18 cellular contexts compared by ENCODE assay signal in the genomic region with DNA sequence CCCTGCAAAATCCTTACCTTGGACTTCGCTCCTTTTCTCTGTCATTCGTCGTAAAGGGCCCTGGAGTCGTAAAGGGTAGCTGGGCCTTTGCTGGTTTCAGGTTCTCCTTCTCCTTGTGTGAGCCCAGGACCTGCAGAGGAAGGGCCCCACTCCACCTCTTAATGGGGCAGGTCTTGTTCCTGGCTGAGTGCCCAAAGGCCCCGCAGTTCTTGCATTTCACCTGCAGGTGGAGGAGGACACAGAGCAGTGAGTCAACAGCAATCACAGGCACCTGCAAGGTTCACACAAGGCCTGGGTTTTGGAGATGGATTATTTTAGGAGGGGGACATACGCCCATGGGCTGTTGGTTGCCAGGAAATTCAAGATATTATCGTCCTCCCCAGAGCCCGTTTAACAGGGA. TPM values are rescaled to one million over a fixed set of nuclear protein-coding genes. Genes with fewer than 3 reads are reported as not detected.
DNase-seq lines count a peak whose midpoint lies in the region; ATAC-seq, FAIRE-seq and TF ChIP-seq lines count a peak whose summit lies in the region.
"Not testable (repeated sequence)": the region's sequence is repeated elsewhere in the genome, so short reads cannot be mapped to it uniquely, and the experiment has no call there.
"Had no signal": no experiment of that assay in that cellular context is flagged by ENCODE, and none has a peak within 500 bp of the region (broad histone marks: within the 10 kb centered on the region; RNA-seq: fewer than 3 reads in every experiment).

No MANE protein-coding gene starts in this region.

- H3F3A ChIP-seq in neural progenitor cell (ENCODE audit: low read depth), result not testable (repeated sequence)

- H3K27ac ChIP-seq in DND-41 (ENCODE audit: low read length); Karpas-422 (ENCODE audit: low read length); WERI-Rb-1; endothelial cell of umbilical vein (ENCODE audit: insufficient read depth, low read depth, low read length); neural progenitor cell: not testable (repeated sequence)

- not testable (repeated sequence) for H3K9ac ChIP-seq in DND-41 (ENCODE audit: low read depth, low read length); Karpas-422 (ENCODE audit: low read length); endothelial cell of umbilical vein (replicated peaks; ENCODE audit: extremely low read depth, insufficient read depth, low read length); neural progenitor cell

- peak; percentile 66 for ATAC-seq in DND-41 (ENCODE audit: insufficient read depth, low read depth)
- ATAC-seq in activated CD8-positive, alpha-beta T cell treated with anti-CD3 and anti-CD28 coated beads for 36 hours, result not testable (repeated sequence)

- TF ChIP-seq CTCF in DND-41 (IDR thresholded peaks at IDR 0.05; ENCODE audit: borderline replicate concordance, extremely low read depth, low read length, poor library complexity, severe bottlenecking); activated CD8-positive, alpha-beta T cell treated with anti-CD3 and anti-CD28 coated beads for 36 hours (IDR thresholded peaks at IDR 0.05); endothelial cell of umbilical vein (IDR thresholded peaks at IDR 0.05; ENCODE audit: extremely low read depth in 1 of 2, insufficient read depth in 1 of 2, low read depth in 1 of 2, low read length in 2 of 2): not testable (repeated sequence)
- TF ChIP-seq CTCF in WERI-Rb-1 (IDR thresholded peaks at IDR 0.05; ENCODE audit: low read depth, low read length) (0 out of 2 replicates have a peak, but pooled peaks have one; percentile 10), neural progenitor cell (IDR thresholded peaks at IDR 0.05) (peak; percentile 5)

- TF ChIP-seq POLR2A in endothelial cell of umbilical vein (IDR thresholded peaks at IDR 0.05; ENCODE audit: low read depth, low read length), result not testable (repeated sequence)

- not testable (repeated sequence) for H4K20me1 ChIP-seq in DND-41 (ENCODE audit: insufficient read depth, low read length); Karpas-422 (ENCODE audit: insufficient read depth, low read depth, low read length); endothelial cell of umbilical vein (replicated peaks; ENCODE audit: control insufficient read depth, extremely low read depth, insufficient read depth, low read length); neural progenitor cell (ENCODE audit: low read depth)

- not testable (repeated sequence) for H3K9me2 ChIP-seq in Karpas-422 (replicated peaks; ENCODE audit: insufficient read depth, low read length)

- not testable (repeated sequence) for H3K79me2 ChIP-seq in DND-41 (ENCODE audit: insufficient read depth, low read length); Karpas-422 (ENCODE audit: low read length); endothelial cell of umbilical vein (ENCODE audit: control insufficient read depth, insufficient read depth, low read length); neural progenitor cell (ENCODE audit: low read depth)

- not testable (repeated sequence) for H3K27me3 ChIP-seq in DND-41 (ENCODE audit: insufficient read depth, low read length, poor library complexity); Karpas-422 (ENCODE audit: low read length); endothelial cell of umbilical vein (ENCODE audit: control insufficient read depth in 2 of 2, insufficient read depth in 2 of 2, low read length in 2 of 2); neural progenitor cell
- peaks cover 56% of the 10 kb centered on the region for H3K27me3 ChIP-seq in WERI-Rb-1 (ENCODE audit: insufficient read depth, low read depth, severe bottlenecking)

- not testable (repeated sequence) for H3K9me3 Mint-ChIP-seq in activated CD8-positive, alpha-beta T cell treated with anti-CD3 and anti-CD28 coated beads for 36 hours
- H3K9me3 Mint-ChIP-seq in neural progenitor cell, result peaks cover 29% of the 10 kb centered on the region

- H3K36me3 Mint-ChIP-seq in activated CD8-positive, alpha-beta T cell treated with anti-CD3 and anti-CD28 coated beads for 36 hours (ENCODE audit: low read depth); neural progenitor cell: not testable (repeated sequence)

- H3K9me3 ChIP-seq in DND-41 (ENCODE audit: insufficient read depth, low read length, severe bottlenecking); Karpas-422 (ENCODE audit: low read length); WERI-Rb-1 (ENCODE audit: severe bottlenecking); endothelial cell of umbilical vein (replicated peaks; ENCODE audit: control insufficient read depth, insufficient read depth, low read length); neural progenitor cell (ENCODE audit: low read depth): not testable (repeated sequence)

- not testable (repeated sequence) for H3K36me3 ChIP-seq in DND-41 (ENCODE audit: insufficient read depth, low read length); Karpas-422 (ENCODE audit: insufficient read depth, low read length); WERI-Rb-1; endothelial cell of umbilical vein (ENCODE audit: control insufficient read depth in 2 of 2, extremely low read depth in 1 of 2, insufficient read depth in 2 of 2, low read length in 2 of 2); neural progenitor cell

- not testable (repeated sequence) for H3K4me3 ChIP-seq in DND-41 (ENCODE audit: low read depth in 1 of 2, low read length in 2 of 2); Karpas-422 (ENCODE audit: low read length); WERI-Rb-1 (ENCODE audit: low read depth, low read length); endothelial cell of umbilical vein (replicated peaks in 1 of 3; ENCODE audit: insufficient read depth in 1 of 3, low read depth in 1 of 3, low read length in 3 of 3); neural progenitor cell

- dilution Hi-C loops in endothelial cell of umbilical vein (cut with MboI; ENCODE audit: extremely low pct_ligation_motif_present, low sequenced_read_pairs), result not testable (repeated sequence)

- not testable (repeated sequence) for H3K9me1 ChIP-seq in endothelial cell of umbilical vein (replicated peaks; ENCODE audit: control insufficient read depth, extremely low read depth, insufficient read depth, low read length)

- H2AFZ ChIP-seq in DND-41 (ENCODE audit: low read depth, low read length); Karpas-422 (ENCODE audit: low read length); endothelial cell of umbilical vein (ENCODE audit: low read depth, low read length); neural progenitor cell (replicated peaks): not testable (repeated sequence)

- H3K27ac Mint-ChIP-seq in activated CD8-positive, alpha-beta T cell treated with anti-CD3 and anti-CD28 coated beads for 36 hours; neural progenitor cell: not testable (repeated sequence)

- H3K4me1 Mint-ChIP-seq in activated CD8-positive, alpha-beta T cell treated with anti-CD3 and anti-CD28 coated beads for 36 hours (ENCODE audit: low read depth); neural progenitor cell: not testable (repeated sequence)

- not testable (repeated sequence) for H3K4me2 ChIP-seq in DND-41 (ENCODE audit: insufficient read depth, low read length); Karpas-422 (ENCODE audit: low read depth, low read length, poor library complexity, severe bottlenecking); endothelial cell of umbilical vein (ENCODE audit: insufficient read depth, low read length); neural progenitor cell

- intact Hi-C loops in activated CD8-positive, alpha-beta T cell treated with anti-CD3 and anti-CD28 coated beads for 36 hours (cut with micrococcal nuclease); endothelial cell of umbilical vein (cut with micrococcal nuclease): not testable (repeated sequence)

- peak; percentile 1 for DNase-seq in DMS 273 (lab: John Stamatoyannopoulos, UW; ENCODE audit: unreplicated experiment)
- DNase-seq in DND-41, result peak; percentile 49
- peak; percentile 69 for DNase-seq in Karpas-422
- DNase-seq in NCI-H69 (lab: John Stamatoyannopoulos, UW), result peak; percentile 25
- peak; percentile 34 for DNase-seq in WERI-Rb-1
- DNase-seq in activated CD8-positive, alpha-beta T cell treated with anti-CD3 and anti-CD28 coated beads for 36 hours, result peak; percentile 11
- DNase-seq in endothelial cell of umbilical vein (ENCODE audit: low read depth, low spot score); neural progenitor cell (ENCODE audit: low spot score): not testable (repeated sequence)

- not testable (repeated sequence) for H3K4me3 Mint-ChIP-seq in activated CD8-positive, alpha-beta T cell treated with anti-CD3 and anti-CD28 coated beads for 36 hours; neural progenitor cell

- not testable (repeated sequence) for H3K4me1 ChIP-seq in DND-41 (ENCODE audit: insufficient read depth, low read length); Karpas-422 (ENCODE audit: low read length); endothelial cell of umbilical vein (ENCODE audit: control insufficient read depth, extremely low read depth, insufficient read depth, low read length); neural progenitor cell

- not testable (repeated sequence) for BruUV-seq in endothelial cell of umbilical vein (replicated peaks; lab: Mats Ljungman, UMichigan)

- CTCF ChIA-PET in activated CD8-positive, alpha-beta T cell treated with anti-CD3 and anti-CD28 coated beads for 36 hours (lab: Charles Lee); endothelial cell of umbilical vein (lab: Charles Lee): not testable (repeated sequence)

- H3K27me3 Mint-ChIP-seq in activated CD8-positive, alpha-beta T cell treated with anti-CD3 and anti-CD28 coated beads for 36 hours; neural progenitor cell (ENCODE audit: insufficient read depth, low read depth): not testable (repeated sequence)

- peak; percentile 8 for FAIRE-seq in endothelial cell of umbilical vein (lab: Jason Lieb, UNC)

- POLR2A ChIA-PET in activated CD8-positive, alpha-beta T cell treated with anti-CD3 and anti-CD28 coated beads for 36 hours (lab: Charles Lee); endothelial cell of umbilical vein (lab: Charles Lee): not testable (repeated sequence)

RNA-seq across cellular contexts. Expression of a gene that starts 32.2 kb away (rescaled TPM):
- total RNA-seq in Karpas-422 (2014; rRNA removed; shearing (Covaris generic); ENCODE audit: low replicate concordance), result 8.9 and 18.7 TPM in 2 replicates
- 1 to 10 TPM; 5.5 to 5.6 TPM for total RNA-seq in activated CD8-positive, alpha-beta T cell treated with anti-CD3 and anti-CD28 coated beads for 36 hours
- total RNA-seq in endothelial cell of umbilical vein (4.6 and 5.0 TPM in 2 replicates), neural progenitor cell (ENCODE audit: low replicate concordance) (17.9 and 22.8 TPM in 2 replicates)
- 0.78 and 0.88 TPM in 2 replicates for polyA plus RNA-seq in endothelial cell of umbilical vein
- 1.2 and 1.5 TPM in 2 replicates for polyA plus RNA-seq in endothelial cell of umbilical vein (2011; cell fraction: cytosol; rRNA removed)
- polyA plus RNA-seq in endothelial cell of umbilical vein (2011; cell fraction: nucleus; rRNA removed), result 1.9 and 2.3 TPM in 2 replicates
- polyA plus RNA-seq in endothelial cell of umbilical vein (2012), result 3.5 and 4.0 TPM in 2 replicates
- polyA minus RNA-seq in endothelial cell of umbilical vein, result 4.1 and 5.8 TPM in 2 replicates
- polyA minus RNA-seq in endothelial cell of umbilical vein (2011; cell fraction: cytosol; rRNA and poly(A)+ RNA removed), result 2.9 TPM
- 3.0 and 5.0 TPM in 2 replicates for polyA minus RNA-seq in endothelial cell of umbilical vein (2011; cell fraction: nucleus; rRNA and poly(A)+ RNA removed)

RNA-seq across cellular contexts. Expression of a gene that starts 33.8 kb away (rescaled TPM):
- not detected in 2 replicates for total RNA-seq in Karpas-422 (2014; rRNA removed; shearing (Covaris generic); ENCODE audit: low replicate concordance)
- total RNA-seq in activated CD8-positive, alpha-beta T cell treated with anti-CD3 and anti-CD28 coated beads for 36 hours, result not detected
- total RNA-seq in endothelial cell of umbilical vein (not detected in 2 replicates), neural progenitor cell (ENCODE audit: low replicate concordance) (not detected in 2 replicates)
- not detected in 2 replicates for polyA plus RNA-seq in endothelial cell of umbilical vein
- polyA plus RNA-seq in endothelial cell of umbilical vein (2011; cell fraction: cytosol; rRNA removed), result not detected in 2 replicates
- polyA plus RNA-seq in endothelial cell of umbilical vein (2011; cell fraction: nucleus; rRNA removed), result not detected in 2 replicates
- not detected in 2 replicates for polyA plus RNA-seq in endothelial cell of umbilical vein (2012)
- polyA minus RNA-seq in endothelial cell of umbilical vein, result not detected in 2 replicates
- not detected for polyA minus RNA-seq in endothelial cell of umbilical vein (2011; cell fraction: cytosol; rRNA and poly(A)+ RNA removed)
- not detected in 2 replicates for polyA minus RNA-seq in endothelial cell of umbilical vein (2011; cell fraction: nucleus; rRNA and poly(A)+ RNA removed)
- total RNA-seq: A673; Calu3; CD4-positive, alpha-beta memory T cell; G401; GM12878; HFFc6; HT1080; IMR-90 had no signal
- polyA plus RNA-seq: AG04450; CD14-positive monocyte; CD4-positive, alpha-beta memory T cell; GM12878; IMR-90 had no signal

RNA-seq across cellular contexts. Expression of a gene that starts 43.2 kb away (rescaled TPM):
- total RNA-seq in Karpas-422 (2014; rRNA removed; shearing (Covaris generic); ENCODE audit: low replicate concordance), result not detected in 2 replicates
- total RNA-seq in activated CD8-positive, alpha-beta T cell treated with anti-CD3 and anti-CD28 coated beads for 36 hours, result not detected
- total RNA-seq in endothelial cell of umbilical vein (not detected in 2 replicates), neural progenitor cell (ENCODE audit: low replicate concordance) (not detected in 2 replicates)
- polyA plus RNA-seq in endothelial cell of umbilical vein, result not detected in 2 replicates
- not detected in 2 replicates for polyA plus RNA-seq in endothelial cell of umbilical vein (2011; cell fraction: cytosol; rRNA removed)
- polyA plus RNA-seq in endothelial cell of umbilical vein (2011; cell fraction: nucleus; rRNA removed), result not detected in 2 replicates
- polyA plus RNA-seq in endothelial cell of umbilical vein (2012), result not detected in 2 replicates
- not detected in 2 replicates for polyA minus RNA-seq in endothelial cell of umbilical vein
- not detected for polyA minus RNA-seq in endothelial cell of umbilical vein (2011; cell fraction: cytosol; rRNA and poly(A)+ RNA removed)
- not detected in 2 replicates for polyA minus RNA-seq in endothelial cell of umbilical vein (2011; cell fraction: nucleus; rRNA and poly(A)+ RNA removed)
- total RNA-seq: A673; Calu3; CD4-positive, alpha-beta memory T cell; G401; GM12878; HFFc6; HT1080; IMR-90 had no signal
- polyA plus RNA-seq: AG04450; CD14-positive monocyte; CD4-positive, alpha-beta memory T cell; GM12878; IMR-90 had no signal

RNA-seq across cellular contexts. Expression of a gene that starts 46.7 kb away (rescaled TPM):
- total RNA-seq in Karpas-422 (2014; rRNA removed; shearing (Covaris generic); ENCODE audit: low replicate concordance), result not detected in 2 replicates
- 1 to 10 TPM; 8.3 to 8.7 TPM for total RNA-seq in activated CD8-positive, alpha-beta T cell treated with anti-CD3 and anti-CD28 coated beads for 36 hours
- total RNA-seq in endothelial cell of umbilical vein (15.8 and 21.0 TPM in 2 replicates), neural progenitor cell (ENCODE audit: low replicate concordance) (70.4 and 85.7 TPM in 2 replicates)
- polyA plus RNA-seq in endothelial cell of umbilical vein, result 10.0 and 13.4 TPM in 2 replicates
- polyA plus RNA-seq in endothelial cell of umbilical vein (2011; cell fraction: cytosol; rRNA removed), result 11.5 and 14.3 TPM in 2 replicates
- polyA plus RNA-seq in endothelial cell of umbilical vein (2011; cell fraction: nucleus; rRNA removed), result 14.6 and 19.2 TPM in 2 replicates
- 12.4 and 12.8 TPM in 2 replicates for polyA plus RNA-seq in endothelial cell of umbilical vein (2012)
- polyA minus RNA-seq in endothelial cell of umbilical vein, result 15.2 and 20.4 TPM in 2 replicates
- polyA minus RNA-seq in endothelial cell of umbilical vein (2011; cell fraction: cytosol; rRNA and poly(A)+ RNA removed), result not detected
- polyA minus RNA-seq in endothelial cell of umbilical vein (2011; cell fraction: nucleus; rRNA and poly(A)+ RNA removed), result 15.1 and 17.1 TPM in 2 replicates
- total RNA-seq: Calu3, G401, GM12878, HT1080 had no signal
